23 cellular contexts compared by ENCODE assay signal in genomic region chr17:41196068-41196467, GRCh38. TPM values are rescaled to one million over a fixed set of nuclear protein-coding genes. Genes with fewer than 3 reads are reported as not detected.
DNase-seq lines count a peak whose midpoint lies in the region; ATAC-seq, FAIRE-seq and TF ChIP-seq lines count a peak whose summit lies in the region.
"Had no signal": no experiment of that assay in that cellular context is flagged by ENCODE, and none has a peak within 500 bp of the region (broad histone marks: within the 10 kb centered on the region; RNA-seq: fewer than 3 reads in every experiment).

No MANE protein-coding gene starts in this region.

- in situ Hi-C loops in GM13976 (cut with MboI; ENCODE audit: low sequenced_read_pairs, unreplicated experiment): no loop called here

- H3K4me3 Mint-ChIP-seq in CD4-positive, alpha-beta T cell: no peak overlapping the region
- H3K4me3 Mint-ChIP-seq: B cell; CD4-positive, CD25-positive, alpha-beta regulatory T cell; CD8-positive, alpha-beta memory T cell had no signal

- intact Hi-C loops in CD4-positive, alpha-beta T cell (cut with DNase I, micrococcal nuclease): no loop called here

- H3K9me3 Mint-ChIP-seq in CD4-positive, alpha-beta T cell: peaks cover 4% of the 10 kb centered on the region

- no peaks in the 10 kb centered on the region for H3K9me3 ChIP-seq in osteoblast (ENCODE audit: low read depth, low read length)
- no peaks in the 10 kb centered on the region for H3K9me3 ChIP-seq in CD4-positive, alpha-beta T cell (ENCODE audit: control insufficient read depth, low read length)
- H3K9me3 ChIP-seq: BLaER1 had no signal

- DNase-seq in GM13976 (ENCODE audit: low spot score): peak; percentile 25
- peak; percentile 27 for DNase-seq in GM19239 (ENCODE audit: insufficient read length, low spot score)
- peak; percentile 3 for DNase-seq in NAMALWA (ENCODE audit: low spot score)
- no peak for DNase-seq in osteoblast (ENCODE audit: insufficient read length, low spot score, missing footprints)
- no peak for DNase-seq in NCI-H146 treated with DMSO at 0.1 percent for 48 hours (lab: John Stamatoyannopoulos, UW; ENCODE audit: unreplicated experiment)
- no peak for DNase-seq in left lobe of liver (ENCODE audit: low spot score)
- DNase-seq in iPS-NIHi7 (ENCODE audit: extremely low spot score): no peak
- DNase-seq in CD4-positive, alpha-beta T cell: no peak
- DNase-seq: Calu3; CD4-positive, CD25-positive, alpha-beta regulatory T cell; CD8-positive, alpha-beta memory T cell; DND-41; GM23248; H7; HCEC 1CT had no signal

- POLR2A ChIA-PET in CD4-positive, alpha-beta T cell (lab: Charles Lee): interaction anchor here (0.7 kb wide), 1 partner anchor 126 kb away, joined by 4 read pairs; no protein-coding TSS in a partner anchor

- H3K27ac ChIP-seq in osteoblast (ENCODE audit: low read depth, low read length): no peak overlapping the region
- H3K27ac ChIP-seq in CD4-positive, alpha-beta T cell (ENCODE audit: low read depth, low read length): no peak overlapping the region
- H3K27ac ChIP-seq: BLaER1, C4-2B, GM23248 had no signal

- no peaks in the 10 kb centered on the region for H3K79me2 ChIP-seq in osteoblast (ENCODE audit: insufficient read depth, low read length)

- FAIRE-seq in GM19239 (lab: Jason Lieb, UNC): peak; percentile 85
- FAIRE-seq: G401.6, GM12891, H1 had no signal

- peaks cover 10% of the 10 kb centered on the region for H3K4me1 ChIP-seq in osteoblast (ENCODE audit: insufficient read depth, low read length)
- H3K4me1 ChIP-seq: BLaER1 had no signal

- no peaks in the 10 kb centered on the region for H3K27me3 Mint-ChIP-seq in CD4-positive, alpha-beta T cell

- TF ChIP-seq CTCF in GM13976 (IDR thresholded peaks at IDR 0.05; ENCODE audit: borderline replicate concordance, control extremely low read depth, extremely low read depth, insufficient read depth, missing control alignments): no peak
- no peak for TF ChIP-seq CTCF in osteoblast (IDR thresholded peaks at IDR 0.05; ENCODE audit: extremely low read depth, low read depth, low read length)
- no peak for TF ChIP-seq CTCF in CD4-positive, alpha-beta T cell (IDR thresholded peaks at IDR 0.05)

- no peak overlapping the region for H3K27ac Mint-ChIP-seq in CD4-positive, alpha-beta T cell
- H3K27ac Mint-ChIP-seq: B cell; CD4-positive, CD25-positive, alpha-beta regulatory T cell had no signal

- no peak overlapping the region for H3K4me3 ChIP-seq in osteoblast (ENCODE audit: insufficient read depth, low read length)
- H3K4me3 ChIP-seq: BLaER1, GM23248 had no signal

- H3K36me3 ChIP-seq in osteoblast (ENCODE audit: insufficient read depth, low read length): no peaks in the 10 kb centered on the region
- H3K36me3 ChIP-seq: BLaER1 had no signal

- H3K4me1 Mint-ChIP-seq in CD4-positive, alpha-beta T cell (ENCODE audit: low read depth): no peaks in the 10 kb centered on the region
- H3K4me1 Mint-ChIP-seq: B cell; CD4-positive, CD25-positive, alpha-beta regulatory T cell; CD8-positive, alpha-beta memory T cell had no signal

- H4K20me1 ChIP-seq in osteoblast (ENCODE audit: insufficient read depth, low read length): no peaks in the 10 kb centered on the region
- H4K20me1 ChIP-seq: BLaER1 had no signal

- ATAC-seq in left lobe of liver: no peak
- ATAC-seq in CD4-positive, alpha-beta T cell (ENCODE audit: poor library complexity): no peak

- H3K4me2 ChIP-seq in osteoblast (ENCODE audit: insufficient read depth, low read length): peak overlapping the region; percentile 44
- H3K4me2 ChIP-seq: BLaER1 had no signal

- H3K27me3 ChIP-seq in osteoblast (ENCODE audit: insufficient read depth, low read length): no peaks in the 10 kb centered on the region
- no peaks in the 10 kb centered on the region for H3K27me3 ChIP-seq in CD4-positive, alpha-beta T cell (ENCODE audit: control insufficient read depth, insufficient read depth, low read length)
- H3K27me3 ChIP-seq: BLaER1 had no signal

- peak overlapping the region; percentile 74 for H2AFZ ChIP-seq in osteoblast (ENCODE audit: low read length)
- H2AFZ ChIP-seq: GM23248 had no signal

- H3K36me3 Mint-ChIP-seq in CD4-positive, alpha-beta T cell (ENCODE audit: low read depth): no peaks in the 10 kb centered on the region
- H3K36me3 Mint-ChIP-seq: CD4-positive, CD25-positive, alpha-beta regulatory T cell had no signal

- CTCF ChIA-PET in CD4-positive, alpha-beta T cell (lab: Charles Lee): interaction anchor here (0.7 kb wide), 1 partner anchor 203 kb away, joined by 3 read pairs; no protein-coding TSS in a partner anchor

RNA-seq across cellular contexts. Expression of gene KRTAP9-1, which starts 6.4 kb away (rescaled TPM):
- total RNA-seq in osteoblast (not detected in 2 replicates), left lobe of liver (not detected)
- total RNA-seq in CD4-positive, alpha-beta T cell: not detected
- total RNA-seq: A172; A673; B cell; Calu3; CD4-positive, CD25-positive, alpha-beta regulatory T cell; CD8-positive, alpha-beta memory T cell; GM23248; H1; H7 had no signal

RNA-seq across cellular contexts. Expression of gene KRTAP4-1, which starts 11.4 kb away (rescaled TPM):
- not detected in 2 replicates for total RNA-seq in osteoblast
- not detected for total RNA-seq in left lobe of liver
- not detected for total RNA-seq in CD4-positive, alpha-beta T cell
- total RNA-seq: A172; A673; B cell; Calu3; CD4-positive, CD25-positive, alpha-beta regulatory T cell; CD8-positive, alpha-beta memory T cell; GM23248; H1 had no signal

RNA-seq across cellular contexts. Expression of gene KRTAP4-2, which starts 18.0 kb away (rescaled TPM):
- total RNA-seq in osteoblast (not detected in 2 replicates), left lobe of liver (not detected)
- not detected for total RNA-seq in CD4-positive, alpha-beta T cell
- total RNA-seq: A172; A673; B cell; Calu3; CD4-positive, CD25-positive, alpha-beta regulatory T cell; CD8-positive, alpha-beta memory T cell; GM23248; H1; H7 had no signal

RNA-seq across cellular contexts. Expression of gene KRTAP4-3, which starts 28.0 kb away (rescaled TPM):
- not detected in 2 replicates for total RNA-seq in osteoblast
- not detected for total RNA-seq in left lobe of liver
- not detected for total RNA-seq in CD4-positive, alpha-beta T cell
- total RNA-seq: A172; A673; B cell; Calu3; CD4-positive, CD25-positive, alpha-beta regulatory T cell; CD8-positive, alpha-beta memory T cell; GM23248; H1; H7 had no signal

RNA-seq across cellular contexts. Expression of gene KRTAP9-2, which starts 30.4 kb away (rescaled TPM):
- total RNA-seq in osteoblast (not detected in 2 replicates), left lobe of liver (not detected)
- not detected for total RNA-seq in CD4-positive, alpha-beta T cell
- total RNA-seq: A172; A673; B cell; Calu3; CD4-positive, CD25-positive, alpha-beta regulatory T cell; CD8-positive, alpha-beta memory T cell; GM23248; H1; H7 had no signal

Comparison
In these comparisons a context has a peak if more than half of its experiments do, and no peak if none do; other contexts are left out.
1. DNase-seq: peak in GM13976 (single experiment), GM19239 (single experiment) and NAMALWA (single experiment); none in osteoblast (single experiment), NCI-H146 treated with DMSO at 0.1 percent for 48 hours (single experiment), left lobe of liver (single experiment), iPS-NIHi7 (single experiment) and CD4-positive, alpha-beta T cell (0 of 10).